23 cellular contexts compared by ENCODE assay signal in genomic region chr10:57249615-57250281, GRCh38.
"Had no signal": no experiment of that assay in that cellular context is flagged by ENCODE, and none has a peak within 500 bp of the region (broad histone marks: within the 10 kb centered on the region; RNA-seq: fewer than 3 reads in every experiment).

No MANE protein-coding gene starts in this region.

- H3K27ac Mint-ChIP-seq: IgD-negative memory B cell had no signal

- H3K36me3 Mint-ChIP-seq: IgD-negative memory B cell had no signal

- DNase-seq: Kasumi-1; MM.1S; NCI-H1105; NCI-H1417; NCI-H1436 treated with DMSO at 0.1 percent for 48 hours; NCI-H1694; NCI-H187 treated with DMSO at 0.1 percent for 48 hours; NCI-H2029 treated with DMSO at 0.1 percent for 48 hours; NCI-H2171 treated with DMSO at 0.1 percent for 48 hours; NCI-H345; NCI-H524; NCI-H69; NCI-H774; NK-92 treated with Interleukin-12 subunit alpha and Interleukin-12 subunit beta, amount 100 ng/mL, for 24 hours; PC-3; SHP77; SK-N-SH; SW 1271 had no signal

- H3K4me3 ChIP-seq: K562 had no signal

- H3K9me3 ChIP-seq: SK-N-SH had no signal

- H3K4me3 Mint-ChIP-seq: IgD-negative memory B cell had no signal

- H3K27ac ChIP-seq: HL-60, KMS-11, RWPE1 had no signal

- H3K27me3 Mint-ChIP-seq: IgD-negative memory B cell had no signal
